In the genomic region with DNA sequence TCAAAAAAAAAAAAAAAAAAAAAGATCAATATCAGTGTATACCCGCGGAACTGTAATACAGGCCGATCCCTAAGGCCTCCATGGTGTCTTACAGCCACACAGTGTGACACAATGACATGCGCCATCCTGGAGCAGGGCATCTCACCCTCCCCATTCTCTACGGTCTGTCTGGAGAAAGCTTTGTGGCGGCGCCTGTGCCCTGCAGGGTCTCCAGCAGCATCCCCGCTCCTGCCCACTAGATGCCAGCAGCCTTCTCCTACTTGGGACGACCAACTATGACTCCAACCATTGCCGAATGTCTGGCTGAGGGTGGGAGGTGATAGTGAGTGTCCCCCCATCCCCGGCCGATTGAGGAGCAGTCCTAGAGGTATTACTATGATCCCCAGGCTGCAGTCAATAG, we compare ENCODE assay signal across 16 cellular contexts.
A peak's percentile ranks its signal among the peaks of the same experiment; 100 is the strongest.
DNase-seq lines count a peak whose midpoint lies in the region; ATAC-seq and TF ChIP-seq lines count a peak whose summit lies in the region.
"Had no signal": no experiment of that assay in that cellular context is flagged by ENCODE, and none has a peak within 500 bp of the region (broad histone marks: within the 10 kb centered on the region; RNA-seq: fewer than 3 reads in every experiment).

No MANE protein-coding gene starts in this region.

- POLR2A ChIA-PET in WTC11 (lab: Charles Lee) = no interaction called here
- POLR2A ChIA-PET in CD4-positive, alpha-beta T cell (lab: Charles Lee) = no interaction called here

- H3K36me3 ChIP-seq in endodermal cell (ENCODE audit: control insufficient read depth, insufficient read depth, low read length) = no peaks in the 10 kb centered on the region

- no peak overlapping the region for H3K9ac ChIP-seq in endodermal cell (ENCODE audit: extremely low read depth, low read length, poor library complexity, severe bottlenecking)

- DNase-seq in WTC11 (ENCODE audit: low spot score) (no peak), endodermal cell (peak; percentile 50), progenitor cell of endocrine pancreas (ENCODE audit: low spot score, unreplicated experiment) (no peak), HUDEP-2 (lab: John Stamatoyannopoulos, UW; ENCODE audit: unreplicated experiment in 76 of 76) (no peak)
- DNase-seq in CD4-positive, alpha-beta T cell = no peak
- DNase-seq: C1 segment of cervical spinal cord; Caco-2; CD8-positive, alpha-beta T cell; DMS 273 treated with DMSO at 0.1 percent for 48 hours; DMS79; EL; GDM1; HCEC 1CT had no signal

- no peaks in the 10 kb centered on the region for H3K9me3 Mint-ChIP-seq in WTC11
- H3K9me3 Mint-ChIP-seq in endodermal cell = no peaks in the 10 kb centered on the region
- no peaks in the 10 kb centered on the region for H3K9me3 Mint-ChIP-seq in progenitor cell of endocrine pancreas (ENCODE audit: low read depth)
- H3K9me3 Mint-ChIP-seq in CD4-positive, alpha-beta T cell = no peaks in the 10 kb centered on the region
- H3K9me3 Mint-ChIP-seq: CD8-positive, alpha-beta T cell; GM23338 had no signal

- H3K27me3 ChIP-seq in endodermal cell (ENCODE audit: control insufficient read depth, insufficient read depth, low read length, poor library complexity, severe bottlenecking) = no peaks in the 10 kb centered on the region
- H3K27me3 ChIP-seq in CD4-positive, alpha-beta T cell (ENCODE audit: control insufficient read depth, insufficient read depth, low read length) = no peaks in the 10 kb centered on the region

- H3K27ac ChIP-seq in endodermal cell (ENCODE audit: low read depth, low read length) = no peak overlapping the region
- no peak overlapping the region for H3K27ac ChIP-seq in CD4-positive, alpha-beta T cell (ENCODE audit: low read depth, low read length)

- CTCF ChIA-PET in WTC11 (lab: Charles Lee) = interaction anchor here (0.6 to 1.1 kb wide), 3 partner anchors 84 to 274 kb away, joined by 3 to 5 read pairs (median 3); no protein-coding TSS in a partner anchor
- CTCF ChIA-PET in CD4-positive, alpha-beta T cell (lab: Charles Lee) = no interaction called here

- H3K27ac Mint-ChIP-seq in WTC11 (no peak overlapping the region), endodermal cell (no peak overlapping the region), progenitor cell of endocrine pancreas (peak overlapping the region; percentile 13)
- no peak overlapping the region for H3K27ac Mint-ChIP-seq in CD4-positive, alpha-beta T cell
- H3K27ac Mint-ChIP-seq: CD8-positive, alpha-beta T cell; GM23338 had no signal

- no peaks in the 10 kb centered on the region for H3K27me3 Mint-ChIP-seq in WTC11 (ENCODE audit: low read depth)
- H3K27me3 Mint-ChIP-seq in endodermal cell (ENCODE audit: insufficient read depth) = no peaks in the 10 kb centered on the region
- H3K27me3 Mint-ChIP-seq in progenitor cell of endocrine pancreas = peaks cover 51% of the 10 kb centered on the region
- H3K27me3 Mint-ChIP-seq in CD4-positive, alpha-beta T cell = no peaks in the 10 kb centered on the region

- H3K4me1 Mint-ChIP-seq in WTC11 = peaks cover 49% of the 10 kb centered on the region
- peaks cover 40% of the 10 kb centered on the region for H3K4me1 Mint-ChIP-seq in endodermal cell
- H3K4me1 Mint-ChIP-seq in progenitor cell of endocrine pancreas (ENCODE audit: low read depth) = peaks cover 5% of the 10 kb centered on the region
- peaks cover 7% of the 10 kb centered on the region for H3K4me1 Mint-ChIP-seq in CD4-positive, alpha-beta T cell (ENCODE audit: low read depth)

- no peaks in the 10 kb centered on the region for H3K9me3 ChIP-seq in endodermal cell (ENCODE audit: control insufficient read depth, low read length)
- no peaks in the 10 kb centered on the region for H3K9me3 ChIP-seq in CD4-positive, alpha-beta T cell (ENCODE audit: control insufficient read depth, low read length)
- H3K9me3 ChIP-seq: Caco-2 had no signal

- no peaks in the 10 kb centered on the region for H3K4me1 ChIP-seq in endodermal cell (ENCODE audit: control insufficient read depth, insufficient read depth, low read length)
- H3K4me1 ChIP-seq: Caco-2 had no signal

- ATAC-seq in WTC11 (peak; percentile 30; the same call in 1 of the 2 replicates), HG03571 (IDR thresholded peaks at IDR 0.05; ENCODE audit: unreplicated experiment) (no peak)
- no peak for ATAC-seq in CD4-positive, alpha-beta T cell (ENCODE audit: poor library complexity)
- ATAC-seq: CD8-positive, alpha-beta T cell; GM12878; GM23338 had no signal

- intact Hi-C loops in CD4-positive, alpha-beta T cell (cut with DNase I, micrococcal nuclease) = no loop called here

- no peak overlapping the region for H3K4me3 ChIP-seq in endodermal cell (ENCODE audit: low read length)
- H3K4me3 ChIP-seq: GM12878, GM23338 had no signal

- H3K4me3 Mint-ChIP-seq in WTC11 (no peak overlapping the region), endodermal cell (no peak overlapping the region), progenitor cell of endocrine pancreas (ENCODE audit: low read depth) (no peak overlapping the region)
- H3K4me3 Mint-ChIP-seq in CD4-positive, alpha-beta T cell = no peak overlapping the region
- H3K4me3 Mint-ChIP-seq: CD8-positive, alpha-beta T cell; GM23338 had no signal

- no peak for TF ChIP-seq CTCF in WTC11 (IDR thresholded peaks at IDR 0.05)
- peak; percentile 27 for TF ChIP-seq CTCF in endodermal cell (conservative IDR thresholded peaks at IDR 0.05)
- TF ChIP-seq CTCF in progenitor cell of endocrine pancreas (IDR thresholded peaks at IDR 0.05; ENCODE audit: unreplicated experiment) = no peak
- TF ChIP-seq CTCF in CD4-positive, alpha-beta T cell (IDR thresholded peaks at IDR 0.05) = no peak

- 88 to 89% methylated on average over 4 to 12 of the region's 12 CpGs for WGBS in endodermal cell (ENCODE audit: insufficient coverage in 1 of 2, insufficient read length in 1 of 2), 2 experiments

- H3K36me3 Mint-ChIP-seq in WTC11 (no peaks in the 10 kb centered on the region), endodermal cell (ENCODE audit: low read depth) (no peaks in the 10 kb centered on the region), progenitor cell of endocrine pancreas (ENCODE audit: insufficient read depth) (no peaks in the 10 kb centered on the region)
- H3K36me3 Mint-ChIP-seq in CD4-positive, alpha-beta T cell (ENCODE audit: low read depth) = no peaks in the 10 kb centered on the region
- H3K36me3 Mint-ChIP-seq: CD8-positive, alpha-beta T cell had no signal

TF ChIP-seq in WTC11, 78 proteins besides CTCF, POLR2A, EP300 and RAD21 (continues in another document):
- TF ChIP-seq MYBL2 (CRISPR knock-in tag; IDR thresholded peaks at IDR 0.05) (no peak), JUN (CRISPR knock-in tag; IDR thresholded peaks at IDR 0.05) (no peak)
- TF ChIP-seq, protein P1, sequence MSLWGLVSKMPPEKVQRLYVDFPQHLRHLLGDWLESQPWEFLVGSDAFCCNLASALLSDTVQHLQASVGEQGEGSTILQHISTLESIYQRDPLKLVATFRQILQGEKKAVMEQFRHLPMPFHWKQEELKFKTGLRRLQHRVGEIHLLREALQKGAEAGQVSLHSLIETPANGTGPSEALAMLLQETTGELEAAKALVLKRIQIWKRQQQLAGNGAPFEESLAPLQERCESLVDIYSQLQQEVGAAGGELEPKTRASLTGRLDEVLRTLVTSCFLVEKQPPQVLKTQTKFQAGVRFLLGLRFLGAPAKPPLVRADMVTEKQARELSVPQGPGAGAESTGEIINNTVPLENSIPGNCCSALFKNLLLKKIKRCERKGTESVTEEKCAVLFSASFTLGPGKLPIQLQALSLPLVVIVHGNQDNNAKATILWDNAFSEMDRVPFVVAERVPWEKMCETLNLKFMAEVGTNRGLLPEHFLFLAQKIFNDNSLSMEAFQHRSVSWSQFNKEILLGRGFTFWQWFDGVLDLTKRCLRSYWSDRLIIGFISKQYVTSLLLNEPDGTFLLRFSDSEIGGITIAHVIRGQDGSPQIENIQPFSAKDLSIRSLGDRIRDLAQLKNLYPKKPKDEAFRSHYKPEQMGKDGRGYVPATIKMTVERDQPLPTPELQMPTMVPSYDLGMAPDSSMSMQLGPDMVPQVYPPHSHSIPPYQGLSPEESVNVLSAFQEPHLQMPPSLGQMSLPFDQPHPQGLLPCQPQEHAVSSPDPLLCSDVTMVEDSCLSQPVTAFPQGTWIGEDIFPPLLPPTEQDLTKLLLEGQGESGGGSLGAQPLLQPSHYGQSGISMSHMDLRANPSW (CRISPR knock-in tag; conservative IDR thresholded peaks at IDR 0.05; ENCODE audit: low read depth) = no peak
- TF ChIP-seq, protein P2, sequence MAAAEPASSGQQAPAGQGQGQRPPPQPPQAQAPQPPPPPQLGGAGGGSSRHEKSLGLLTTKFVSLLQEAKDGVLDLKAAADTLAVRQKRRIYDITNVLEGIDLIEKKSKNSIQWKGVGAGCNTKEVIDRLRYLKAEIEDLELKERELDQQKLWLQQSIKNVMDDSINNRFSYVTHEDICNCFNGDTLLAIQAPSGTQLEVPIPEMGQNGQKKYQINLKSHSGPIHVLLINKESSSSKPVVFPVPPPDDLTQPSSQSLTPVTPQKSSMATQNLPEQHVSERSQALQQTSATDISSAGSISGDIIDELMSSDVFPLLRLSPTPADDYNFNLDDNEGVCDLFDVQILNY (CRISPR knock-in tag; IDR thresholded peaks at IDR 0.05) = no peak
